In the genomic region with DNA sequence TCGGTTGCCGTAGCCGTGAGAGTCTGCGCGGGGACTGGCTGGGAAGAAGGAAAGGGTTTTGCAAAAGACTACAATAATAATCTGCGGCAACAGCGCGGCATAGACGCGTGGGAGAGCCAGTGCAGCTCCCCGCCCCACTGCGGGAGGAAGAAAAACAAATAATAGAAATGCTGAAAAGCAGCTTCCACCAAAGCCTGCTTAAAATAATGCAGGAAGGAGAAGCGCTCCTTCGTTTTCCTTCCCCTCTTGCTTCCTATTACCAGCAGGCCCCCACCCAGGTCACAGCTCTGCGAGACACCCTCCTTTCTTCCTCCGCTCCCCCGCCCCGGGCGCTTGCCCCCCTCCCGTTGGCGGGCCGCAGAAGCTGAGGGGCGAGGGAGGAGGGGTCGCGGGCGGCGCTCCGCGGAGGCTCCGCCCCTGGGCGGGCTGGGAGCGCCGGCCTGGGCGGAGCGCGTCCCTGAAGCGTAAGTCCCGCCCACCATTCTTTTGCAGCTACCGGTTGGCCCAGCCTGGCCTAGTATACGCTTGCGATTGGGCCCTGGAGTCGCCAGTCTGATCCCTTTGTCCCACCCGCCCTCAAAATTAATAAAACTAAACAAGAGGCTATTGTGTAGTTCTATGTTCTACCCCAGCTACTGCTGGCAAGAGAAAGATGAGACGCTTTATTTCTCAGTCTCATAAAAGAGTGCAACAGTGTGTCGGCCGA, we compare ENCODE assay signal across 8 cellular contexts. TPM values are rescaled to one million over a fixed set of nuclear protein-coding genes. Genes with fewer than 3 reads are reported as not detected.
DNase-seq lines count a peak whose midpoint lies in the region; ATAC-seq and FAIRE-seq lines count a peak whose summit lies in the region.

No MANE protein-coding gene starts in this region.

- H3K27ac ChIP-seq in CD8-positive, alpha-beta memory T cell (ENCODE audit: low read depth, low read length), result peak overlapping the region; percentile 47
- H3K27ac ChIP-seq in esophagus (ENCODE audit: low read depth in 2 of 2, low read length in 1 of 2) (peak overlapping the region; percentile 52 to 63), muscle layer of colon (ENCODE audit: low read depth, low read length) (peak overlapping the region; percentile 49)

- H3K4me3 Mint-ChIP-seq in CD8-positive, alpha-beta memory T cell, result peak overlapping the region; percentile 87 to 98 (median 94)

- H3K4me1 Mint-ChIP-seq in CD8-positive, alpha-beta memory T cell, result peaks cover 9 to 18% (median 9%) of the 10 kb centered on the region in 3 donors

- peaks cover 4% of the 10 kb centered on the region for H3K4me1 ChIP-seq in CD8-positive, alpha-beta memory T cell (ENCODE audit: insufficient read depth, low read length)
- H3K4me1 ChIP-seq in NT2/D1 (ENCODE audit: insufficient read depth, insufficient read length) (no peaks in the 10 kb centered on the region), esophagus (ENCODE audit: control insufficient read depth in 2 of 2, insufficient read depth in 2 of 2, low read length in 1 of 2) (peaks cover 0 to 2% of the 10 kb centered on the region in 2 donors), muscle layer of colon (ENCODE audit: insufficient read depth, low read length) (peaks cover 3% of the 10 kb centered on the region)

- no peaks in the 10 kb centered on the region for H3K27me3 ChIP-seq in CD8-positive, alpha-beta memory T cell (ENCODE audit: insufficient read depth, low read length, poor library complexity, severe bottlenecking)
- H3K27me3 ChIP-seq in NT2/D1 (ENCODE audit: insufficient read depth, insufficient read length) (peaks cover 20% of the 10 kb centered on the region), esophagus (ENCODE audit: control insufficient read depth in 1 of 2, insufficient read depth in 2 of 2, low read length in 2 of 2) (no peaks in the 10 kb centered on the region), muscle layer of colon (ENCODE audit: control insufficient read depth in 1 of 2, insufficient read depth in 2 of 2, low read length in 2 of 2) (peaks cover 7% of the 10 kb centered on the region in 2 donors)

- POLR2A ChIA-PET in CD8-positive, alpha-beta memory T cell (lab: Charles Lee), result interaction anchor here (2.2 kb wide), 1 partner anchor 161 kb away, joined by 8 read pairs; the partner anchor contains the start of gene LHFPL1

- peak overlapping the region; percentile 71 for H3K4me3 ChIP-seq in CD8-positive, alpha-beta memory T cell (ENCODE audit: low read length)
- H3K4me3 ChIP-seq in NT2/D1 (ENCODE audit: insufficient read length, low read depth) (peak overlapping the region; percentile 66), esophagus (ENCODE audit: low read depth in 1 of 2, low read length in 2 of 2) (peak overlapping the region; percentile 50 to 57), muscle layer of colon (ENCODE audit: low read depth in 1 of 2, low read length in 2 of 2) (peak overlapping the region; percentile 67 to 73)

- peak overlapping the region; percentile 58 to 91 (median 86) for H3K27ac Mint-ChIP-seq in CD8-positive, alpha-beta memory T cell

- WGBS in esophagus, 2 donors, result 1 to 19% methylated on average over 42 to 46 of the region's 46 CpGs

- H3K9me3 ChIP-seq in CD8-positive, alpha-beta memory T cell (ENCODE audit: low read length), result no peaks in the 10 kb centered on the region
- H3K9me3 ChIP-seq in NT2/D1 (ENCODE audit: insufficient read depth, low read length) (no peaks in the 10 kb centered on the region), esophagus (ENCODE audit: control insufficient read depth in 2 of 2, insufficient read depth in 1 of 2, low read depth in 1 of 2, low read length in 1 of 2) (no peaks in the 10 kb centered on the region), muscle layer of colon (ENCODE audit: low read length) (no peaks in the 10 kb centered on the region)

- no peak for FAIRE-seq in HTR-8/SVneo (lab: Jason Lieb, UNC)

- ATAC-seq in GM21367 (IDR thresholded peaks at IDR 0.05; ENCODE audit: unreplicated experiment), result peak; percentile 99

- peak; percentile 58 to 84 (median 77) for DNase-seq in CD8-positive, alpha-beta memory T cell
- DNase-seq in HTR-8/SVneo (ENCODE audit: insufficient read length, low spot score) (peak; percentile 40), NT2/D1 (ENCODE audit: low read depth, low spot score) (peak; percentile 75), activated T-cell treated with anti-CD3 and anti-CD28 coated beads for 48 hours (ENCODE audit: low read depth) (peak; percentile 59)
- peak; percentile 73 for DNase-seq in stimulated activated CD8-positive, alpha-beta memory T cell treated with anti-CD3 and anti-CD28 coated beads, Interleukin-4, amount 100 ng/mL, for 48 hours

- CTCF ChIA-PET in CD8-positive, alpha-beta memory T cell (lab: Charles Lee), result interaction anchor here (1.3 to 1.8 kb wide), 2 partner anchors 15 to 1160 kb away, joined by 4 to 5 read pairs; partner anchors contain the start of gene ALG13

- H3K9ac ChIP-seq in NT2/D1 (ENCODE audit: insufficient read length, low read depth), result peak overlapping the region; percentile 72
- H3K9ac ChIP-seq in muscle layer of colon (ENCODE audit: low read length), result no peak overlapping the region

- peaks cover 0 to 9% (median 0%) of the 10 kb centered on the region in 3 donors for H3K36me3 Mint-ChIP-seq in CD8-positive, alpha-beta memory T cell

- H3K27me3 Mint-ChIP-seq in CD8-positive, alpha-beta memory T cell, result peaks cover 0 to 6% of the 10 kb centered on the region in 2 donors

- no peaks in the 10 kb centered on the region for H3K9me3 Mint-ChIP-seq in CD8-positive, alpha-beta memory T cell

- no peaks in the 10 kb centered on the region for H3K36me3 ChIP-seq in CD8-positive, alpha-beta memory T cell (ENCODE audit: insufficient read depth, low read length)
- H3K36me3 ChIP-seq in NT2/D1 (ENCODE audit: insufficient read depth, insufficient read length, low read length), result no peaks in the 10 kb centered on the region
- H3K36me3 ChIP-seq in esophagus (ENCODE audit: control insufficient read depth in 2 of 2, insufficient read depth in 2 of 2, low read length in 1 of 2), result no peaks in the 10 kb centered on the region
- H3K36me3 ChIP-seq in muscle layer of colon (ENCODE audit: insufficient read depth, low read length), result no peaks in the 10 kb centered on the region

RNA-seq across cellular contexts. Expression of gene AMOT, which starts 0.6 kb away (rescaled TPM):
- total RNA-seq in CD8-positive, alpha-beta memory T cell, result 1 to 10 TPM; 1.4 to 1.5 TPM
- 3.2 TPM for polyA plus RNA-seq in CD8-positive, alpha-beta memory T cell
- polyA plus RNA-seq in esophagus, result under 1 TPM; 0.77 to 0.89 TPM

Comparison
In these comparisons a context has a peak if more than half of its experiments do, and no peak if none do; other contexts are left out.
1. Peak in every context shown above with its lines: DNase-seq, ATAC-seq, H3K4me3 ChIP-seq and H3K27ac ChIP-seq.